8 cellular contexts compared by ENCODE assay signal in genomic region chr1:23634840-23635642, GRCh38. TPM values are rescaled to one million over a fixed set of nuclear protein-coding genes. Genes with fewer than 3 reads are reported as not detected.
DNase-seq lines count a peak whose midpoint lies in the region; ATAC-seq and TF ChIP-seq lines count a peak whose summit lies in the region.

No MANE protein-coding gene starts in this region.

- H3K36me3 ChIP-seq in DOHH2 (ENCODE audit: control insufficient read depth, low read length) (no peaks in the 10 kb centered on the region), neural cell (ENCODE audit: insufficient read depth, low read length) (no peaks in the 10 kb centered on the region), uterus (no peaks in the 10 kb centered on the region)

- peak overlapping the region; percentile 42 to 93 (median 89) for H3K27ac Mint-ChIP-seq in IgD-negative memory B cell

- no peaks in the 10 kb centered on the region for H3K27me3 ChIP-seq in DOHH2 (ENCODE audit: control insufficient read depth, low read length)
- H3K27me3 ChIP-seq in neural cell (ENCODE audit: insufficient read depth, low read depth, low read length) = no peaks in the 10 kb centered on the region
- no peaks in the 10 kb centered on the region for H3K27me3 ChIP-seq in uterus

- peak; percentile 93 for TF ChIP-seq CTCF in DOHH2 (IDR thresholded peaks at IDR 0.05; ENCODE audit: low read depth, low read length, poor library complexity, severe bottlenecking)
- TF ChIP-seq CTCF in foreskin fibroblast (IDR thresholded peaks at IDR 0.05; ENCODE audit: low read depth, low read length) = peak; percentile 82
- TF ChIP-seq CTCF in neural cell (IDR thresholded peaks at IDR 0.05; ENCODE audit: poor library complexity, severe bottlenecking) = peak; percentile 67
- TF ChIP-seq CTCF in uterus (IDR thresholded peaks at IDR 0.05) = peak; percentile 82 to 92 (median 88)

- DNase-seq in OCI-M2 (lab: John Stamatoyannopoulos, UW; ENCODE audit: unreplicated experiment) (peak; percentile 9), foreskin fibroblast (peak; percentile 54 to 83), uterus (peak; percentile 58 to 64)
- DNase-seq in activated naive CD4-positive, alpha-beta T cell treated with Interleukin-2 at 50 U/mL for 16 hours = peak; percentile 56

- peak overlapping the region; percentile 75 for H3K27ac ChIP-seq in DOHH2 (ENCODE audit: low read depth, low read length)
- H3K27ac ChIP-seq in neural cell (ENCODE audit: low read length) = no peak overlapping the region
- H3K27ac ChIP-seq in uterus = peak overlapping the region; percentile 77 to 81

- no peak for ATAC-seq in GM21529 (IDR thresholded peaks at IDR 0.05; ENCODE audit: unreplicated experiment)

- TF ChIP-seq POLR2A in uterus (IDR thresholded peaks at IDR 0.05) = no peak

- peaks cover 2% of the 10 kb centered on the region for H3K36me3 Mint-ChIP-seq in IgD-negative memory B cell

- intact Hi-C loops in uterus (cut with DNase I; ENCODE audit: low total_unique reads) = no loop called here

- peak overlapping the region; percentile 64 for H3K4me3 ChIP-seq in DOHH2 (ENCODE audit: low read length)
- peak overlapping the region; percentile 62 to 67 for H3K4me3 ChIP-seq in foreskin fibroblast (ENCODE audit: low read depth in 1 of 2, low read length in 2 of 2)
- no peak overlapping the region for H3K4me3 ChIP-seq in neural cell (ENCODE audit: low read length)
- peak overlapping the region; percentile 38 to 40 for H3K4me3 ChIP-seq in uterus

- H3K4me1 ChIP-seq in DOHH2 (ENCODE audit: control insufficient read depth, low read length) (peaks cover 91% of the 10 kb centered on the region), uterus (no peaks in the 10 kb centered on the region)

- H3K79me2 ChIP-seq in DOHH2 (ENCODE audit: control insufficient read depth, low read length) (no peaks in the 10 kb centered on the region), neural cell (replicated peaks; ENCODE audit: insufficient read depth, low read length) (no peaks in the 10 kb centered on the region)

- peaks cover 10 to 28% (median 28%) of the 10 kb centered on the region in 3 donors for H3K4me1 Mint-ChIP-seq in IgD-negative memory B cell

- peaks cover 1% of the 10 kb centered on the region for H3K27me3 Mint-ChIP-seq in IgD-negative memory B cell

- H3K9ac ChIP-seq in neural cell (ENCODE audit: low read length) = no peak overlapping the region

- no peaks in the 10 kb centered on the region for H3K9me3 Mint-ChIP-seq in IgD-negative memory B cell

- no peak overlapping the region for H2AFZ ChIP-seq in neural cell (ENCODE audit: low read depth, low read length)

- no peaks in the 10 kb centered on the region for H3K9me3 ChIP-seq in DOHH2 (ENCODE audit: control insufficient read depth, insufficient read depth, low read length)
- no peaks in the 10 kb centered on the region for H3K9me3 ChIP-seq in neural cell (ENCODE audit: low read length)
- no peaks in the 10 kb centered on the region for H3K9me3 ChIP-seq in uterus

- no peak for TF ChIP-seq EP300 in neural cell (conservative IDR thresholded peaks at IDR 0.05; ENCODE audit: poor library complexity, severe bottlenecking)

- H4K20me1 ChIP-seq in DOHH2 (ENCODE audit: control insufficient read depth, insufficient read depth, low read depth, low read length) (no peaks in the 10 kb centered on the region), neural cell (ENCODE audit: insufficient read depth) (no peaks in the 10 kb centered on the region)

- H3F3A ChIP-seq in DOHH2 (ENCODE audit: control insufficient read depth, insufficient read depth) (peaks cover 38% of the 10 kb centered on the region), neural cell (ENCODE audit: insufficient read depth, low read length, poor library complexity, severe bottlenecking) (no peaks in the 10 kb centered on the region)

- H3K9me2 ChIP-seq in DOHH2 (replicated peaks; ENCODE audit: control insufficient read depth, low read length) (no peaks in the 10 kb centered on the region), neural cell (ENCODE audit: insufficient read depth, low read length) (no peaks in the 10 kb centered on the region)

- TF ChIP-seq RAD21 in neural cell (conservative IDR thresholded peaks at IDR 0.05) = peak; percentile 13

- H3K4me3 Mint-ChIP-seq in IgD-negative memory B cell = peak overlapping the region; percentile 5 to 91 (median 70)

- H3K4me2 ChIP-seq in DOHH2 (ENCODE audit: low read length) = peak overlapping the region; percentile 78
- H3K4me2 ChIP-seq in neural cell (ENCODE audit: low read length) = no peak overlapping the region

TF ChIP-seq in neural cell, 6 proteins besides CTCF, POLR2A, EP300 and RAD21:
- TF ChIP-seq MXI1 (conservative IDR thresholded peaks at IDR 0.05; ENCODE audit: poor library complexity, severe bottlenecking) (no peak), REST (IDR thresholded peaks at IDR 0.05; ENCODE audit: borderline replicate concordance) (no peak), SMC3 (conservative IDR thresholded peaks at IDR 0.05; ENCODE audit: poor library complexity) (no peak), TAF1 (IDR thresholded peaks at IDR 0.05; ENCODE audit: low read depth) (no peak), EZH2 (IDR thresholded peaks at IDR 0.05; ENCODE audit: borderline replicate concordance, insufficient read depth, low read length, poor library complexity, severe bottlenecking) (no peak), POLR2AphosphoS5 (IDR thresholded peaks at IDR 0.05) (no peak)

RNA-seq across cellular contexts. Expression of gene RPL11, which starts 56.6 kb away (rescaled TPM):
- polyA plus RNA-seq in IgD-negative memory B cell (1,607 TPM), neural cell (1,052 and 1,136 TPM in 2 replicates)
- 364 and 436 TPM in 2 replicates for polyA minus RNA-seq in neural cell
- 1,000 to 10,000 TPM in 3 of 4 donors, 100 to 1,000 TPM in 1; 710 to 1,429 (median 1,220) TPM for total RNA-seq in uterus

Comparison
In these comparisons a context has a peak if more than half of its experiments do, and no peak if none do; other contexts are left out.
1. DNase-seq: peak in every context shown above with its lines; median percentile 68 in foreskin fibroblast; 61 in uterus; 56 in activated naive CD4-positive, alpha-beta T cell treated with Interleukin-2 at 50 U/mL for 16 hours; 9 in OCI-M2.